ENCODE assay signal across 16 cellular contexts in the genomic region with DNA sequence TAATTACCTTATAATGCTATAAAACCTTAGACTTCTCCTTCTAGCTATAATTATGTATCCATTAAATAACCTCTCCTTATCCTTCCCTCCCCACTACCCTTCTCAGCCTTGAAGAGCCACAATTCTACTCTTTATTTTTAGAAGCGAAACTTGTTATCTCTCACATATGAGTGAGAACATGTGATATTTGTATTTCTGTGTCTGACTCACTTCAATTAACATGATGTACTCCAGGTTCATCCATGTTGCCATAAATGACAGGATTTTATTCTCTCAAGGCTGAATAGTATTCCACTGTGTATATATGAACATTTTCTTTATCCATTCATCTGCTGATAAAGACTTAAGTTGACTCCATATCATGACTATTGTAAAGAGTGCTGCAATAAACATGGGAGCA.
DNase-seq lines count a peak whose midpoint lies in the region; FAIRE-seq and TF ChIP-seq lines count a peak whose summit lies in the region.
"Had no signal": no experiment of that assay in that cellular context is flagged by ENCODE, and none has a peak within 500 bp of the region (broad histone marks: within the 10 kb centered on the region; RNA-seq: fewer than 3 reads in every experiment).

No MANE protein-coding gene starts in this region.

- H3K36me3 ChIP-seq in small intestine (ENCODE audit: control insufficient read depth in 2 of 2, insufficient read depth in 2 of 2, low read length in 2 of 2): no peaks in the 10 kb centered on the region
- H3K36me3 ChIP-seq: BLaER1 treated with 17β-estradiol and CSF1 and Interleukin-3, amounts not matched to agents 10 nM and 100 nM; HAP-1 had no signal

- FAIRE-seq in small intestine (lab: Jason Lieb, UNC): no peak
- FAIRE-seq: GM19239, H1 had no signal

- no peaks in the 10 kb centered on the region for H3K4me1 ChIP-seq in small intestine (ENCODE audit: control insufficient read depth in 2 of 2, insufficient read depth in 1 of 2, low read depth in 1 of 2, low read length in 1 of 2)
- H3K4me1 ChIP-seq: BLaER1 treated with 17β-estradiol and CSF1 and Interleukin-3, amounts not matched to agents 10 nM and 100 nM had no signal

- 71 to 92% (median 73%) methylated on average over 1 of the region's 1 CpG for WGBS in small intestine, 3 donors

- H3K9me3 ChIP-seq in small intestine (ENCODE audit: control insufficient read depth, low read depth): no peaks in the 10 kb centered on the region
- H3K9me3 ChIP-seq: BLaER1 treated with 17β-estradiol and CSF1 and Interleukin-3, amounts not matched to agents 10 nM and 100 nM; HAP-1 had no signal

- no peak overlapping the region for H3K27ac ChIP-seq in small intestine (ENCODE audit: low read depth in 1 of 2, low read length in 1 of 2)
- H3K27ac ChIP-seq: BLaER1 treated with 17β-estradiol and CSF1 and Interleukin-3, amounts not matched to agents 10 nM and 100 nM had no signal

- no peaks in the 10 kb centered on the region for H3K27me3 ChIP-seq in small intestine (ENCODE audit: control insufficient read depth in 2 of 2, insufficient read depth in 2 of 2, low read length in 2 of 2)
- H3K27me3 ChIP-seq: BLaER1 treated with 17β-estradiol and CSF1 and Interleukin-3, amounts not matched to agents 10 nM and 100 nM had no signal

- DNase-seq in ELR (ENCODE audit: low read depth) (peak; percentile 5), amniotic epithelial cell (ENCODE audit: low read depth) (peak; percentile 55), choroid plexus epithelial cell (ENCODE audit: low read depth) (peak; percentile 53), iris pigment epithelial cell (ENCODE audit: low read depth) (peak; percentile 10), small intestine (no peak), D341Med (ENCODE audit: low spot score) (no peak), NCI-H2171 (lab: John Stamatoyannopoulos, UW) (no peak)
- DNase-seq: ACHN; Calu3; CD4-positive, CD25-positive, alpha-beta regulatory T cell; DMS79 treated with DMSO at 0.1 percent for 48 hours; GF-D8 had no signal

- TF ChIP-seq CTCF in choroid plexus epithelial cell (conservative IDR thresholded peaks at IDR 0.05; ENCODE audit: low read depth, low read length): no peak

- H3K4me3 ChIP-seq in choroid plexus epithelial cell (ENCODE audit: low read depth, low read length) (no peak overlapping the region), small intestine (ENCODE audit: low read depth in 1 of 2, low read length in 2 of 2) (no peak overlapping the region)
- H3K4me3 ChIP-seq: BLaER1 treated with 17β-estradiol and CSF1 and Interleukin-3, amounts not matched to agents 10 nM and 100 nM; HAP-1 had no signal

Comparison
In these comparisons a context has a peak if more than half of its experiments do, and no peak if none do; other contexts are left out.
1. DNase-seq: peak in ELR (single experiment), amniotic epithelial cell (single experiment), choroid plexus epithelial cell (single experiment) and iris pigment epithelial cell (single experiment); none in small intestine (single experiment), D341Med (single experiment) and NCI-H2171 (single experiment).